In genomic region chr9:104983491-104983890, GRCh38 we compare ENCODE assay signal across 19 cellular contexts. TPM values are rescaled to one million over a fixed set of nuclear protein-coding genes. Genes with fewer than 3 reads are reported as not detected.
DNase-seq lines count a peak whose midpoint lies in the region; ATAC-seq and TF ChIP-seq lines count a peak whose summit lies in the region.
"Had no signal": no experiment of that assay in that cellular context is flagged by ENCODE, and none has a peak within 500 bp of the region (broad histone marks: within the 10 kb centered on the region; RNA-seq: fewer than 3 reads in every experiment).

No MANE protein-coding gene starts in this region.

- intact Hi-C loops in activated naive CD4-positive, alpha-beta T cell treated with anti-CD3 and anti-CD28 coated beads for 36 hours (cut with micrococcal nuclease): no loop called here
- intact Hi-C loops in transverse colon (cut with DNase I; ENCODE audit: low total_unique reads): no loop called here
- intact Hi-C loops in stomach (cut with DNase I; ENCODE audit: low total_unique reads): no loop called here

- peak overlapping the region; percentile 94 for H3K27ac Mint-ChIP-seq in activated naive CD4-positive, alpha-beta T cell treated with anti-CD3 and anti-CD28 coated beads for 36 hours
- no peak overlapping the region for H3K27ac Mint-ChIP-seq in activated naive CD4-positive, alpha-beta T cell treated with anti-CD3 and anti-CD28 coated beads, Interleukin-2, amount 50 U/mL, for 72 hours
- H3K27ac Mint-ChIP-seq: CD4-positive, CD25-positive, alpha-beta regulatory T cell; GM23338 had no signal

- no peak for ATAC-seq in activated naive CD4-positive, alpha-beta T cell treated with anti-CD3 and anti-CD28 coated beads, Interleukin-2, amount 50 U/mL, for 72 hours
- no peak for ATAC-seq in HG03521 (IDR thresholded peaks at IDR 0.05; ENCODE audit: unreplicated experiment)
- ATAC-seq: GM23338, Panc1 had no signal

- no peak overlapping the region for H3K4me3 ChIP-seq in fibroblast of lung (replicated peaks in 1 of 4; ENCODE audit: control extremely low read depth in 1 of 4, insufficient read depth in 1 of 4, low read depth in 3 of 4, low read length in 4 of 4)
- no peak overlapping the region for H3K4me3 ChIP-seq in transverse colon
- no peak overlapping the region for H3K4me3 ChIP-seq in stomach
- H3K4me3 ChIP-seq: GM23338, SJCRH30 had no signal

- peaks cover 2% of the 10 kb centered on the region for H3K36me3 Mint-ChIP-seq in activated naive CD4-positive, alpha-beta T cell treated with anti-CD3 and anti-CD28 coated beads for 36 hours (ENCODE audit: low read depth)
- H3K36me3 Mint-ChIP-seq in activated naive CD4-positive, alpha-beta T cell treated with anti-CD3 and anti-CD28 coated beads, Interleukin-2, amount 50 U/mL, for 72 hours: peaks cover 0 to 26% of the 10 kb centered on the region in 2 donors
- H3K36me3 Mint-ChIP-seq: CD4-positive, CD25-positive, alpha-beta regulatory T cell had no signal

- no peak overlapping the region for H3K4me2 ChIP-seq in fibroblast of lung (ENCODE audit: extremely low read depth, insufficient read depth, low read length)
- H3K4me2 ChIP-seq: GM23338 had no signal

- H2AFZ ChIP-seq in fibroblast of lung (ENCODE audit: low read length): peak overlapping the region; percentile 1
- H2AFZ ChIP-seq: GM23338 had no signal

- H3K9me3 ChIP-seq in fibroblast of lung (ENCODE audit: control insufficient read depth, insufficient read depth, low read depth, low read length) (no peaks in the 10 kb centered on the region), transverse colon (no peaks in the 10 kb centered on the region), stomach (no peaks in the 10 kb centered on the region)
- H3K9me3 ChIP-seq: BE2C, Caco-2, SJCRH30 had no signal

- peaks cover 67% of the 10 kb centered on the region for H3K4me1 Mint-ChIP-seq in activated naive CD4-positive, alpha-beta T cell treated with anti-CD3 and anti-CD28 coated beads for 36 hours (ENCODE audit: low read depth)

- H3K9ac ChIP-seq in fibroblast of lung (ENCODE audit: insufficient read depth, low read length): no peak overlapping the region

- H3K27me3 Mint-ChIP-seq in activated naive CD4-positive, alpha-beta T cell treated with anti-CD3 and anti-CD28 coated beads for 36 hours (ENCODE audit: low read depth): peaks cover 6% of the 10 kb centered on the region

- TF ChIP-seq POLR2A in transverse colon (IDR thresholded peaks at IDR 0.05) (no peak), stomach (IDR thresholded peaks at IDR 0.05) (no peak)

- WGBS in transverse colon (ENCODE audit: low coverage in 1 of 2), 2 donors: 50 to 74% methylated on average over 3 of the region's 3 CpGs
- 37 to 58% (median 47%) methylated on average over 3 of the region's 3 CpGs for WGBS in stomach, 5 donors

- TF ChIP-seq EP300 in transverse colon (IDR thresholded peaks at IDR 0.05; ENCODE audit: low read depth): no peak
- no peak for TF ChIP-seq EP300 in stomach (IDR thresholded peaks at IDR 0.05)

- no peaks in the 10 kb centered on the region for H3K27me3 ChIP-seq in fibroblast of lung (ENCODE audit: control insufficient read depth, insufficient read depth, low read length)
- H3K27me3 ChIP-seq in transverse colon: no peaks in the 10 kb centered on the region
- H3K27me3 ChIP-seq in stomach: no peaks in the 10 kb centered on the region
- H3K27me3 ChIP-seq: BE2C, SJCRH30 had no signal

- no peaks in the 10 kb centered on the region for H4K20me1 ChIP-seq in fibroblast of lung (ENCODE audit: control insufficient read depth, extremely low read depth, insufficient read depth, low read length)

- H3K27ac ChIP-seq in fibroblast of lung (ENCODE audit: insufficient read depth, low read length): no peak overlapping the region
- peak overlapping the region; percentile 15 to 36 (median 32) for H3K27ac ChIP-seq in transverse colon
- peak overlapping the region in 2 of 5 donors; percentile 29 to 54 for H3K27ac ChIP-seq in stomach
- H3K27ac ChIP-seq: SJCRH30 had no signal

- H3K79me2 ChIP-seq in fibroblast of lung (ENCODE audit: control insufficient read depth, insufficient read depth, low read length): no peaks in the 10 kb centered on the region

- DNase-seq in activated naive CD4-positive, alpha-beta T cell treated with anti-CD3 and anti-CD28 coated beads for 36 hours: no peak
- no peak for DNase-seq in activated naive CD4-positive, alpha-beta T cell treated with anti-CD3 and anti-CD28 coated beads, Interleukin-2, amount 50 U/mL, for 72 hours (ENCODE audit: low spot score in 2 of 2)
- DNase-seq in NCI-H82 treated with DMSO at 0.1 percent for 48 hours (lab: John Stamatoyannopoulos, UW; ENCODE audit: unreplicated experiment) (peak; percentile 10), fibroblast of lung (ENCODE audit: low read depth in 2 of 2) (no peak), transverse colon (no peak), stomach (no peak), DMS79 treated with DMSO at 0.1 percent for 48 hours (lab: John Stamatoyannopoulos, UW) (no peak)
- DNase-seq: BE2C; Caco-2; CD4-positive, CD25-positive, alpha-beta regulatory T cell; DMS153; NCI-H1436; NCI-H1930; NCI-H2171; NCI-H446 treated with DMSO at 0.1 percent for 48 hours; SJCRH30 had no signal

- H3K4me1 ChIP-seq in fibroblast of lung (ENCODE audit: control insufficient read depth, extremely low read depth, insufficient read depth, low read length) (no peaks in the 10 kb centered on the region), transverse colon (peaks cover 0 to 32% (median 1%) of the 10 kb centered on the region in 4 donors), stomach (peaks cover 3 to 34% (median 21%) of the 10 kb centered on the region in 4 donors)
- H3K4me1 ChIP-seq: Caco-2, SJCRH30 had no signal

- CTCF ChIA-PET in activated naive CD4-positive, alpha-beta T cell treated with anti-CD3 and anti-CD28 coated beads for 36 hours (lab: Charles Lee): interaction anchor here (4.2 kb wide), 1 partner anchor 56 kb away, joined by 16 read pairs; the partner anchor contains the start of gene ABCA1

- H3K36me3 ChIP-seq in fibroblast of lung (ENCODE audit: control insufficient read depth, insufficient read depth, low read length) (no peaks in the 10 kb centered on the region), transverse colon (no peaks in the 10 kb centered on the region), stomach (no peaks in the 10 kb centered on the region)
- H3K36me3 ChIP-seq: BE2C, SJCRH30 had no signal

- in situ Hi-C loops in transverse colon (cut with MboI; ENCODE audit: low pct_ligation_motif_present in 1 of 4, low pct_unique_long_range_greater_than_20kb in 1 of 4, low sequenced_read_pairs in 3 of 4): no loop called here

- H3K9me3 Mint-ChIP-seq in activated naive CD4-positive, alpha-beta T cell treated with anti-CD3 and anti-CD28 coated beads for 36 hours: no peaks in the 10 kb centered on the region
- H3K9me3 Mint-ChIP-seq in activated naive CD4-positive, alpha-beta T cell treated with anti-CD3 and anti-CD28 coated beads, Interleukin-2, amount 50 U/mL, for 72 hours: peaks cover 0 to 4% of the 10 kb centered on the region in 2 donors
- H3K9me3 Mint-ChIP-seq: GM23338 had no signal

- H3K4me3 Mint-ChIP-seq in activated naive CD4-positive, alpha-beta T cell treated with anti-CD3 and anti-CD28 coated beads for 36 hours: no peak overlapping the region
- H3K4me3 Mint-ChIP-seq: GM23338 had no signal

- no peak for TF ChIP-seq CTCF in fibroblast of lung (conservative IDR thresholded peaks at IDR 0.05 in 1 of 2, IDR thresholded peaks at IDR 0.05 in 1 of 2; ENCODE audit: low read depth in 1 of 2, low read length in 2 of 2)
- no peak for TF ChIP-seq CTCF in transverse colon (IDR thresholded peaks at IDR 0.05)
- TF ChIP-seq CTCF in stomach (IDR thresholded peaks at IDR 0.05): no peak

RNA-seq across cellular contexts. Expression of gene ABCA1, which starts 55.5 kb away (rescaled TPM):
- 10 to 100 TPM; 31.3 to 31.5 TPM for total RNA-seq in activated naive CD4-positive, alpha-beta T cell treated with anti-CD3 and anti-CD28 coated beads for 36 hours
- 10 to 100 TPM in 1 of 2 donors, 1 to 10 TPM in 1; 5.7 to 21.7 TPM for total RNA-seq in activated naive CD4-positive, alpha-beta T cell treated with anti-CD3 and anti-CD28 coated beads, Interleukin-2, amount 50 U/mL, for 72 hours
- 60.4 and 75.2 TPM in 2 replicates for total RNA-seq in fibroblast of lung
- polyA plus RNA-seq in fibroblast of lung: 11.5 and 22.4 TPM in 2 replicates
- 7.2 and 12.3 TPM in 2 replicates for polyA plus RNA-seq in fibroblast of lung (2012)
- polyA minus RNA-seq in fibroblast of lung (ENCODE audit: low replicate concordance): 143 and 175 TPM in 2 replicates
- total RNA-seq in transverse colon: 10 to 100 TPM; 20.5 to 67.3 (median 60.5) TPM
- total RNA-seq in stomach: 10 to 100 TPM; 16.2 to 75.3 (median 21.0) TPM
- polyA plus RNA-seq in stomach: 1 to 10 TPM; 1.9 to 4.9 (median 3.3) TPM
